Comparison of ENCODE assay signal across 10 cellular contexts in the genomic region with DNA sequence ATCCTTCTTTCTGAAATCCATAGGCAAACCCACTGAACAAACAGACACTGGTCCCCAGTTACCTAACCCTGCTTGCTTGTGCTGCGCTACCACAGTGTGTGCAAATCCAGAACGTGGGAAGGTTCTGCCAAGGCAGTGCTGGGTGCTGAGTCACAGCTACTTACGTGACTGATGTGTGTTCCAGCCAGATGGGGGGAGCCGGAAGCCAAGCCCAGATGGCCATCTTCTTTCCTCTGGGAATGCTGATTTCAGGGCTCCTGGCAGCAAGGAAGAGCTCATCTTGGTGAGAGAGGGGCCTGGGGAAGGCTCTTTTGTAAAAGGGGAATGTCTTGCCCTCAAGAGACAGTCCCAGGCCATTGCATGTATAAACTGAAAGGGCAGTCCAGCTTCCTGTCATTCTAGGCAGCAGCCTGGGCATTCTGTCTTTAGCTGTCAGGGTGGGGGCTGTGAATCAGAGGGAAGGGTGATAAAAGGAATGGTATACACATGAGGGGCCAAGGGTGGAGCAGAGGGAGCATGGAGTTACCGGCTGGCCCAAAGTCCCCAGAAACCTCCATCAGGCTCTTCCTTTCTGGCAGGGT. TPM values are rescaled to one million over a fixed set of nuclear protein-coding genes. Genes with fewer than 3 reads are reported as not detected.
DNase-seq lines count a peak whose midpoint lies in the region; ATAC-seq, FAIRE-seq and TF ChIP-seq lines count a peak whose summit lies in the region.
"Had no signal": no experiment of that assay in that cellular context is flagged by ENCODE, and none has a peak within 500 bp of the region (broad histone marks: within the 10 kb centered on the region; RNA-seq: fewer than 3 reads in every experiment).

No MANE protein-coding gene starts in this region.

- no peak overlapping the region for H2AFZ ChIP-seq in keratinocyte (ENCODE audit: control insufficient read depth, low read length)

- H3K27me3 ChIP-seq in keratinocyte (ENCODE audit: control insufficient read depth, extremely low read depth, insufficient read depth, low read length) (no peaks in the 10 kb centered on the region), stomach smooth muscle (ENCODE audit: control insufficient read depth in 1 of 2, insufficient read depth in 2 of 2, low read length in 2 of 2) (no peaks in the 10 kb centered on the region)

- dilution Hi-C loops in keratinocyte (cut with MboI; ENCODE audit: extremely low pct_ligation_motif_present, low sequenced_read_pairs), result no loop called here

- H3K27ac ChIP-seq in keratinocyte (ENCODE audit: control insufficient read depth, insufficient read depth, low read length) (peak overlapping the region; percentile 86), stomach smooth muscle (ENCODE audit: low read length) (peak overlapping the region; percentile 67)
- H3K27ac ChIP-seq: HL-60 had no signal

- no peaks in the 10 kb centered on the region for H3K9me3 ChIP-seq in keratinocyte (ENCODE audit: control insufficient read depth, low read depth, low read length)
- no peaks in the 10 kb centered on the region for H3K9me3 ChIP-seq in stomach smooth muscle (ENCODE audit: control insufficient read depth in 2 of 2, low read length in 2 of 2)

- peak; percentile 92 for FAIRE-seq in keratinocyte (lab: Jason Lieb, UNC)
- FAIRE-seq: colon had no signal

- H3K4me3 ChIP-seq in keratinocyte (ENCODE audit: control insufficient read depth in 2 of 3, extremely low read depth in 1 of 3, insufficient read depth in 2 of 3, low read depth in 1 of 3, low read length in 3 of 3) (no peak overlapping the region), stomach smooth muscle (ENCODE audit: low read length in 2 of 2) (no peak overlapping the region)

- no peaks in the 10 kb centered on the region for H3K9me1 ChIP-seq in keratinocyte (ENCODE audit: control insufficient read depth, extremely low read depth, insufficient read depth, low read length)

- H3K79me2 ChIP-seq in keratinocyte (ENCODE audit: control insufficient read depth, insufficient read depth, low read length), result peaks cover 4% of the 10 kb centered on the region

- DNase-seq in HPDE6-E6E7 (ENCODE audit: extremely low spot score) (peak; percentile 84), astrocyte of the hippocampus (ENCODE audit: low read depth, low spot score) (peak; percentile 88), keratinocyte (ENCODE audit: low read depth, low spot score) (peak; percentile 52), NCI-H1105 treated with DMSO at 0.1 percent for 48 hours (lab: John Stamatoyannopoulos, UW) (no peak), NCI-H345 (lab: John Stamatoyannopoulos, UW) (no peak)
- DNase-seq in activated CD8-positive, alpha-beta memory T cell treated with anti-CD3 and anti-CD28 coated beads for 24 hours, result no peak

- H3K4me1 ChIP-seq in keratinocyte (ENCODE audit: control insufficient read depth, extremely low read depth, insufficient read depth, low read length) (peaks cover 63% of the 10 kb centered on the region), stomach smooth muscle (ENCODE audit: control insufficient read depth, insufficient read depth, low read length) (peaks cover 58% of the 10 kb centered on the region)

- peak overlapping the region; percentile 62 for H3K4me2 ChIP-seq in keratinocyte (ENCODE audit: control insufficient read depth, extremely low read depth, insufficient read depth, low read depth, low read length)

- no peak for ATAC-seq in GM21367 (IDR thresholded peaks at IDR 0.05; ENCODE audit: unreplicated experiment)

- peaks cover 17 to 39% of the 10 kb centered on the region in 2 experiments for H3K36me3 ChIP-seq in keratinocyte (ENCODE audit: control insufficient read depth in 2 of 2, extremely low read depth in 1 of 2, insufficient read depth in 2 of 2, low read length in 2 of 2)
- H3K36me3 ChIP-seq in stomach smooth muscle (ENCODE audit: control insufficient read depth in 2 of 2, insufficient read depth in 2 of 2, low read length in 2 of 2), result peaks cover 81 to 91% of the 10 kb centered on the region in 2 donors

- no peak for TF ChIP-seq CTCF in keratinocyte (optimal IDR thresholded peaks at IDR 0.05 in 1 of 3, IDR thresholded peaks at IDR 0.05 in 1 of 3, conservative IDR thresholded peaks at IDR 0.05 in 1 of 3; ENCODE audit: extremely low read depth in 1 of 3, insufficient read depth in 2 of 3, low read length in 3 of 3)

- H3K9ac ChIP-seq in keratinocyte (ENCODE audit: control insufficient read depth, extremely low read depth, insufficient read depth, low read length) (peak overlapping the region; percentile 66), stomach smooth muscle (ENCODE audit: low read length in 2 of 2) (peak overlapping the region in 1 of 2 donors; percentile 12)

- H4K20me1 ChIP-seq in keratinocyte (ENCODE audit: control insufficient read depth, extremely low read depth, insufficient read depth, low read length), result no peaks in the 10 kb centered on the region

RNA-seq across cellular contexts. Expression of gene CD46, which starts 54.1 kb away (rescaled TPM):
- polyA plus RNA-seq in keratinocyte, result 121 to 298 TPM (median 215 TPM) in 3 replicates
- polyA plus RNA-seq in keratinocyte (2011; ENCODE audit: low read depth), result 29.9 TPM
- polyA plus RNA-seq in keratinocyte (2011; cell fraction: cytosol; rRNA removed), result 29.2 and 66.0 TPM in 2 replicates
- polyA plus RNA-seq in keratinocyte (2011; cell fraction: nucleus; rRNA removed), result 343 and 455 TPM in 2 replicates
- 76.8 and 89.3 TPM in 2 replicates for polyA plus RNA-seq in keratinocyte (2012; ENCODE audit: low replicate concordance)
- polyA minus RNA-seq in keratinocyte, result 25.5 to 97.5 TPM (median 66.4 TPM) in 3 replicates
- polyA minus RNA-seq in keratinocyte (2011; cell fraction: cytosol; rRNA and poly(A)+ RNA removed), result 54.7 TPM
- 159 and 277 TPM in 2 replicates for polyA minus RNA-seq in keratinocyte (2011; cell fraction: nucleus; rRNA and poly(A)+ RNA removed)

Comparison
In these comparisons a context has a peak if more than half of its experiments do, and no peak if none do; other contexts are left out.
1. DNase-seq: peak in HPDE6-E6E7 (single experiment), astrocyte of the hippocampus (single experiment) and keratinocyte (single experiment); none in NCI-H1105 treated with DMSO at 0.1 percent for 48 hours (single experiment), NCI-H345 (single experiment) and activated CD8-positive, alpha-beta memory T cell treated with anti-CD3 and anti-CD28 coated beads for 24 hours (single experiment).